Comparison of ENCODE assay signal across 27 cellular contexts in genomic region chrX:16310326-16310725, GRCh38.
"Had no signal": no experiment of that assay in that cellular context is flagged by ENCODE, and none has a peak within 500 bp of the region (broad histone marks: within the 10 kb centered on the region; RNA-seq: fewer than 3 reads in every experiment).

No MANE protein-coding gene starts in this region.

- H3K4me3 Mint-ChIP-seq: activated B cell treated with CpG ODN at 0.5 μM for 24 hours; activated CD8-positive, alpha-beta T cell treated with anti-CD3 and anti-CD28 coated beads for 36 hours; activated T-cell treated with anti-CD3 and anti-CD28 coated beads, Interleukin-2, amount 50 U/mL, for 4 hours; activated T-helper 17 cell treated with anti-CD3 and anti-CD28 coated beads, Interleukin-2, amount 50 U/mL, for 72 hours; stimulated activated memory B cell treated with anti-CD40 and anti-IgM and Interleukin-4, amounts not matched to agents 10 μg/mL and 1 μg/mL and 100 μg/mL, for 72 hours; stimulated activated naive CD8-positive, alpha-beta T cell treated with anti-CD3 and anti-CD28 coated beads, Interleukin-15, amount 100 ng/mL, for 72 hours had no signal

- H3K4me1 ChIP-seq: heart left ventricle, left lung, thyroid gland, upper lobe of left lung, vagina had no signal

- DNase-seq: activated B cell treated with CpG ODN at 0.5 μM for 24 hours; activated CD4-positive, alpha-beta T cell treated with anti-CD3 and anti-CD28 coated beads, Interleukin-2, amount 50 U/mL, for 1 hour; activated CD8-positive, alpha-beta T cell treated with anti-CD3 and anti-CD28 coated beads for 36 hours; activated gamma-delta T cell treated with Interleukin-2 at 50 U/mL for 16 hours; activated naive CD4-positive, alpha-beta T cell treated with anti-CD3 and anti-CD28 coated beads, Interleukin-2, amount 50 U/mL, for 16 hours; activated T-cell treated with anti-CD3 and anti-CD28 coated beads, Interleukin-2, amount 50 U/mL, for 4 hours; amygdala; central memory CD4-positive, alpha-beta T cell; foreskin fibroblast; heart left ventricle; left lung; mesendoderm; ovary; retina; stimulated activated CD4-positive, alpha-beta T cell treated with anti-CD3 and anti-CD28 coated beads, Interleukin-4, amount 100 ng/mL, for 24 hours; stimulated activated naive CD8-positive, alpha-beta T cell treated with anti-CD3 and anti-CD28 coated beads, Interleukin-15, amount 100 ng/mL, for 72 hours; T-helper 2 cell; thyroid gland; upper lobe of left lung had no signal

- H3K4me1 Mint-ChIP-seq: activated B cell treated with CpG ODN at 0.5 μM for 24 hours; activated T-helper 17 cell treated with anti-CD3 and anti-CD28 coated beads, Interleukin-2, amount 50 U/mL, for 72 hours; stimulated activated memory B cell treated with anti-CD40 and anti-IgM and Interleukin-4, amounts not matched to agents 10 μg/mL and 1 μg/mL and 100 μg/mL, for 72 hours; stimulated activated naive CD8-positive, alpha-beta T cell treated with anti-CD3 and anti-CD28 coated beads, Interleukin-15, amount 100 ng/mL, for 72 hours had no signal

- H3K27me3 Mint-ChIP-seq: progenitor cell of endocrine pancreas; stimulated activated naive CD8-positive, alpha-beta T cell treated with anti-CD3 and anti-CD28 coated beads, Interleukin-15, amount 100 ng/mL, for 72 hours had no signal

- H3K36me3 Mint-ChIP-seq: stimulated activated memory B cell treated with anti-CD40 and anti-IgM and Interleukin-4, amounts not matched to agents 10 μg/mL and 1 μg/mL and 100 μg/mL, for 72 hours had no signal

- ATAC-seq: activated CD8-positive, alpha-beta T cell treated with anti-CD3 and anti-CD28 coated beads for 36 hours; activated T-cell treated with anti-CD3 and anti-CD28 coated beads, Interleukin-2, amount 50 U/mL, for 4 hours; activated T-helper 17 cell treated with anti-CD3 and anti-CD28 coated beads, Interleukin-2, amount 50 U/mL, for 72 hours; esophagus mucosa; heart left ventricle; left lung; sciatic nerve; stimulated activated memory B cell treated with anti-CD40 and anti-IgM and Interleukin-4, amounts not matched to agents 10 μg/mL and 1 μg/mL and 100 μg/mL, for 72 hours; stimulated activated naive CD8-positive, alpha-beta T cell treated with anti-CD3 and anti-CD28 coated beads, Interleukin-15, amount 100 ng/mL, for 72 hours had no signal

- H3K36me3 ChIP-seq: heart left ventricle, left lung, ovary, thyroid gland, upper lobe of left lung, vagina had no signal

- H3K4me3 ChIP-seq: heart left ventricle, left lung, lung, ovary, skin epidermis, thyroid gland, upper lobe of left lung, vagina had no signal

- H3K9me3 ChIP-seq: heart left ventricle, left lung, ovary, thyroid gland, vagina had no signal

- H3K27ac Mint-ChIP-seq: activated B cell treated with CpG ODN at 0.5 μM for 24 hours; activated CD8-positive, alpha-beta T cell treated with anti-CD3 and anti-CD28 coated beads for 36 hours; activated T-helper 17 cell treated with anti-CD3 and anti-CD28 coated beads, Interleukin-2, amount 50 U/mL, for 72 hours; stimulated activated memory B cell treated with anti-CD40 and anti-IgM and Interleukin-4, amounts not matched to agents 10 μg/mL and 1 μg/mL and 100 μg/mL, for 72 hours; stimulated activated naive CD8-positive, alpha-beta T cell treated with anti-CD3 and anti-CD28 coated beads, Interleukin-15, amount 100 ng/mL, for 72 hours had no signal

- H3K9me3 Mint-ChIP-seq: activated B cell treated with CpG ODN at 0.5 μM for 24 hours; activated CD8-positive, alpha-beta T cell treated with anti-CD3 and anti-CD28 coated beads for 36 hours; activated T-cell treated with anti-CD3 and anti-CD28 coated beads, Interleukin-2, amount 50 U/mL, for 4 hours; activated T-helper 17 cell treated with anti-CD3 and anti-CD28 coated beads, Interleukin-2, amount 50 U/mL, for 72 hours; stimulated activated memory B cell treated with anti-CD40 and anti-IgM and Interleukin-4, amounts not matched to agents 10 μg/mL and 1 μg/mL and 100 μg/mL, for 72 hours; stimulated activated naive CD8-positive, alpha-beta T cell treated with anti-CD3 and anti-CD28 coated beads, Interleukin-15, amount 100 ng/mL, for 72 hours had no signal

- H3K27ac ChIP-seq: heart left ventricle, left lung, ovary, skin epidermis, thyroid gland, upper lobe of left lung, vagina had no signal

- H3K27me3 ChIP-seq: ovary, thyroid gland, upper lobe of left lung, vagina had no signal
